ENCODE assay signal across 22 cellular contexts in the genomic region with DNA sequence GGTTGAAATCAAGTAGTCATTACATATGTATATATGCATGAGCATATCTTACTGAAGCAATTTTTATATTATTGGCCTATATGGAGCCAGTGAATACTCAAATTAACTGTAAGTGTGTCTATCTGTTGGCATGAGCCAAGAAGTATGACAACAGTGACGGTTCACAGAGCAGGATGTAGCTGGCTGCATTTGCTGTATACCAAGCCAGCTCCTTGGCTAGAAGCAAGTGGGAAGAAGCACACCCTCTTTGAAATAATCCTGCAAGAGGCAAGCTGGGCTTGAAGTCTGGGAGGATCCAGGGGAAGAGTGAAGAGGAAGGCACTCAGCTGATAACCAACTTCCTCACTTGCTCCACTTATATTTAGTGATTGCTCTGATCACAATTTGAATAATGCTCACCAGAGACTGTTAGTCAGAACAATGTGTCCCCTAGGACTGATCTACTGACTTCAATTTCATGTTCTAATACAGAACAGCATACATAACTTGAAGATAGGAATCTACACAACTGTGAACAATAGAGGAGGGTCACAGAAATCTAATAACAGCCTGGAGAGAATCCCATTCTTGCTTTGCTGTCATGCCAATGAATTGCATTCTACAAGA.
DNase-seq lines count a peak whose midpoint lies in the region; ATAC-seq, FAIRE-seq and TF ChIP-seq lines count a peak whose summit lies in the region.
"Had no signal": no experiment of that assay in that cellular context is flagged by ENCODE, and none has a peak within 500 bp of the region (broad histone marks: within the 10 kb centered on the region; RNA-seq: fewer than 3 reads in every experiment).

No MANE protein-coding gene starts in this region.

- no peaks in the 10 kb centered on the region for H3K9me3 ChIP-seq in right lobe of liver
- H3K9me3 ChIP-seq in HepG2 (ENCODE audit: low read length): no peaks in the 10 kb centered on the region; the same call in 1 of the 2 replicates
- peaks cover 0 to under 1% (median 0%) of the 10 kb centered on the region in 12 donors for H3K9me3 ChIP-seq in heart left ventricle
- no peaks in the 10 kb centered on the region for H3K9me3 ChIP-seq in upper lobe of right lung
- H3K9me3 ChIP-seq in gastroesophageal sphincter: no peaks in the 10 kb centered on the region
- H3K9me3 ChIP-seq: HAP-1 had no signal

- no peak for DNase-seq in right lobe of liver
- no peak for DNase-seq in HepG2 (ENCODE audit: low spot score)
- peak in 1 of 5 donors; percentile 12 for DNase-seq in heart left ventricle
- DNase-seq in left ventricle myocardium superior: no peak
- no peak for DNase-seq in upper lobe of right lung
- DNase-seq in medulla oblongata (ENCODE audit: extremely low spot score): no peak
- DNase-seq in D341Med (ENCODE audit: low spot score): no peak
- DNase-seq: ACHN; Calu3; CD8-positive, alpha-beta T cell; DMS 273 treated with DMSO at 0.1 percent for 48 hours; DMS53; GDM1; GM23248; KBM-7 had no signal

- no peak for TF ChIP-seq RAD21 in HepG2 (CRISPR knock-in tag; IDR thresholded peaks at IDR 0.05)

- WGBS in right lobe of liver (ENCODE audit: insufficient coverage, low coverage, low lambda C conversion rate, missing lambda C conversion rate): 58% methylated on average over 1 of the region's 1 CpG
- WGBS in HepG2 (ENCODE audit: low lambda C conversion rate): 0% methylated on average over 1 of the region's 1 CpG
- 6 to 14% (median 9%) methylated on average over 1 of the region's 1 CpG for WGBS in heart left ventricle, 4 donors
- WGBS in gastroesophageal sphincter (ENCODE audit: low coverage in 1 of 2), 2 donors: 12 to 56% methylated on average over 1 of the region's 1 CpG

- no peak overlapping the region for H3K4me2 ChIP-seq in HepG2 (ENCODE audit: low read depth, low read length)

- POLR2A ChIA-PET in HepG2 (lab: Yijun Ruan, JAX): no interaction called here

- no peak for TF ChIP-seq EP300 in HepG2 (IDR thresholded peaks at IDR 0.05; ENCODE audit: low read depth in 2 of 2, low read length in 2 of 2)
- no peak for TF ChIP-seq EP300 in HepG2 (CRISPR knock-in tag; IDR thresholded peaks at IDR 0.05; ENCODE audit: borderline replicate concordance)
- no peak for TF ChIP-seq EP300 in gastroesophageal sphincter (IDR thresholded peaks at IDR 0.05)

- TF ChIP-seq CTCF in right lobe of liver (IDR thresholded peaks at IDR 0.05) (no peak), HepG2 (CRISPR knock-in tag; IDR thresholded peaks at IDR 0.05) (no peak), heart left ventricle (IDR thresholded peaks at IDR 0.05) (no peak), upper lobe of right lung (IDR thresholded peaks at IDR 0.05) (no peak), gastroesophageal sphincter (IDR thresholded peaks at IDR 0.05) (no peak)

- no peak overlapping the region for H3K4me3 ChIP-seq in right lobe of liver
- no peak overlapping the region for H3K4me3 ChIP-seq in HepG2 (replicated peaks in 1 of 3; ENCODE audit: insufficient read depth in 1 of 3, low read depth in 2 of 3, low read length in 3 of 3)
- H3K4me3 ChIP-seq in heart left ventricle: no peak overlapping the region
- H3K4me3 ChIP-seq in upper lobe of right lung: no peak overlapping the region
- H3K4me3 ChIP-seq in gastroesophageal sphincter: no peak overlapping the region
- H3K4me3 ChIP-seq: GM23248, HAP-1 had no signal

- no peak for FAIRE-seq in HepG2 (lab: Jason Lieb, UNC)
- FAIRE-seq: A204.1, GM12892, GM18507, HTR-8/SVneo had no signal

- H3K27ac ChIP-seq in right lobe of liver: no peak overlapping the region
- H3K27ac ChIP-seq in HepG2 (ENCODE audit: extremely low read length, insufficient read depth, low read length): no peak overlapping the region
- H3K27ac ChIP-seq in heart left ventricle: peak overlapping the region in 8 of 12 donors; percentile 8 to 49 (median 29)
- H3K27ac ChIP-seq in upper lobe of right lung: no peak overlapping the region
- no peak overlapping the region for H3K27ac ChIP-seq in gastroesophageal sphincter
- H3K27ac ChIP-seq: C4-2B, GM23248 had no signal

- intact Hi-C loops in right lobe of liver (cut with DNase I) (no loop called here), HepG2 (cut with micrococcal nuclease; ENCODE audit: unreplicated experiment) (no loop called here), heart left ventricle (cut with DNase I) (loop anchor here in 1 of 10 donors (5.0 kb wide), 1 partner anchor 48 kb away; no protein-coding TSS in a partner anchor), left ventricle myocardium superior (cut with micrococcal nuclease) (no loop called here), upper lobe of right lung (cut with DNase I) (no loop called here)

- H3K36me3 ChIP-seq in right lobe of liver (no peaks in the 10 kb centered on the region), HepG2 (replicated peaks in 1 of 2; ENCODE audit: control insufficient read depth in 1 of 2, insufficient read depth in 2 of 2, low read length in 2 of 2) (no peaks in the 10 kb centered on the region), heart left ventricle (no peaks in the 10 kb centered on the region), upper lobe of right lung (no peaks in the 10 kb centered on the region), gastroesophageal sphincter (no peaks in the 10 kb centered on the region)
- H3K36me3 ChIP-seq: HAP-1 had no signal

- no peaks in the 10 kb centered on the region for H3K27me3 ChIP-seq in right lobe of liver
- H3K27me3 ChIP-seq in HepG2 (ENCODE audit: control insufficient read depth in 1 of 2, insufficient read depth in 2 of 2, low read length in 2 of 2): no peaks in the 10 kb centered on the region
- no peaks in the 10 kb centered on the region for H3K27me3 ChIP-seq in heart left ventricle
- H3K27me3 ChIP-seq in upper lobe of right lung: no peaks in the 10 kb centered on the region
- H3K27me3 ChIP-seq in gastroesophageal sphincter: no peaks in the 10 kb centered on the region

- no peak overlapping the region for H3K9ac ChIP-seq in HepG2 (ENCODE audit: insufficient read depth, low read depth, low read length)
- H3K9ac ChIP-seq: GM23248 had no signal

- CTCF ChIA-PET in HepG2 (lab: Yijun Ruan, JAX; ENCODE audit: low intra/inter-chr PET ratio, low total read pairs): no interaction called here

- no peak for TF ChIP-seq POLR2A in right lobe of liver (IDR thresholded peaks at IDR 0.05)
- TF ChIP-seq POLR2A in HepG2 (IDR thresholded peaks at IDR 0.05; ENCODE audit: insufficient read depth in 1 of 2, low read depth in 2 of 2, low read length in 2 of 2): no peak
- no peak for TF ChIP-seq POLR2A in heart left ventricle (IDR thresholded peaks at IDR 0.05)
- no peak for TF ChIP-seq POLR2A in gastroesophageal sphincter (IDR thresholded peaks at IDR 0.05)

- H2AFZ ChIP-seq in HepG2 (ENCODE audit: low read length): no peak overlapping the region
- H2AFZ ChIP-seq: GM23248 had no signal

- H3K4me1 ChIP-seq in right lobe of liver: no peaks in the 10 kb centered on the region
- H3K4me1 ChIP-seq in HepG2 (ENCODE audit: insufficient read depth, low read length): no peaks in the 10 kb centered on the region
- peaks cover 0 to 45% (median 16%) of the 10 kb centered on the region in 12 donors for H3K4me1 ChIP-seq in heart left ventricle
- no peaks in the 10 kb centered on the region for H3K4me1 ChIP-seq in upper lobe of right lung
- H3K4me1 ChIP-seq in gastroesophageal sphincter: no peaks in the 10 kb centered on the region

- ATAC-seq in right lobe of liver: peak in 3 of 4 donors; percentile 18 to 58 (median 35)
- ATAC-seq in HepG2: no peak
- peak; percentile 62 to 85 (median 77) for ATAC-seq in heart left ventricle
- peak; percentile 85 for ATAC-seq in left ventricle myocardium superior
- peak; percentile 46 for ATAC-seq in upper lobe of right lung
- ATAC-seq in gastroesophageal sphincter: no peak
- ATAC-seq: CD8-positive, alpha-beta T cell had no signal

- in situ Hi-C loops in HepG2 (cut with HindIII; ENCODE audit: extremely low pct_ligation_motif_present, low pct_unique_long_range_greater_than_20kb): no loop called here

- no peaks in the 10 kb centered on the region for H4K20me1 ChIP-seq in HepG2 (ENCODE audit: insufficient read depth, low read length)

- no TSS peak for BruUV-seq in HepG2 (replicated peaks; lab: Mats Ljungman, UMichigan)

- H3K79me2 ChIP-seq in HepG2 (ENCODE audit: insufficient read depth, low read length): no peaks in the 10 kb centered on the region

TF ChIP-seq in HepG2, 621 proteins besides CTCF, POLR2A, EP300 and RAD21:
- TF ChIP-seq YY1 (IDR thresholded peaks at IDR 0.05; ENCODE audit: insufficient read depth, insufficient replicate concordance, low read depth, low read length): no peak
- no peak for TF ChIP-seq PHF5A (CRISPR knock-in tag; IDR thresholded peaks at IDR 0.05; ENCODE audit: low read depth, unreplicated experiment)

Comparison
In these comparisons a context has a peak if more than half of its experiments do, and no peak if none do; other contexts are left out.
1. ATAC-seq: peak in right lobe of liver (3 of 4), heart left ventricle (4 of 4), left ventricle myocardium superior (single experiment) and upper lobe of right lung (single experiment); none in HepG2 (single experiment) and gastroesophageal sphincter (single experiment).
2. H3K27ac ChIP-seq: peak in heart left ventricle (8 of 12); none in right lobe of liver (0 of 3), HepG2 (single experiment), upper lobe of right lung (single experiment) and gastroesophageal sphincter (0 of 4).